In the genomic region with DNA sequence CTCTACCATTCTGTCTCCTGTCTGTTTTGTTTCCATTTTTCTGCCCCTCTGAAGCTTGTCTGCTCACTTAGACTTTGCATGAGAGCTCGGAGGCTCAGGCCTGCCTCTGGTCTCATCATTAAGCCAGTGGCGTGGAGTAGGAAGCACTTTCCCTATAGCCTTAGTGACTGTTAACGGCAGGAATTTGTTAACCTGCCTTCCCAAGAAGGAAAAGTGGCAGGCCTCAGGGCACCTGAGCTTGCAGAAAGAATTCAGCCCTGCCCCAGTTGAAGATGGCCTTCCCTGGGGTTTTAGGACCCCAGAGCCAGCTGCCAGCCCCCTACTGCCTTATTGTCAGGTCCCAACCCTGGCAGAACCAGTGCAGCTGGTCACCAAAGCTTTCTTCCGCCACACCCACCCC, we compare ENCODE assay signal across 20 cellular contexts.
"Had no signal": no experiment of that assay in that cellular context is flagged by ENCODE, and none has a peak within 500 bp of the region (broad histone marks: within the 10 kb centered on the region; RNA-seq: fewer than 3 reads in every experiment).

No MANE protein-coding gene starts in this region.

- H3K36me3 Mint-ChIP-seq: immature natural killer cell; naive thymus-derived CD4-positive, alpha-beta T cell had no signal

- H3K4me3 ChIP-seq: colonic mucosa, lung, ovary, right atrium auricular region, sigmoid colon, skin epidermis, tibial artery, upper lobe of left lung, uterus had no signal

- H3K4me1 Mint-ChIP-seq: immature natural killer cell had no signal

- H3K9me3 ChIP-seq: colonic mucosa, ovary, right atrium auricular region, sigmoid colon, tibial artery, upper lobe of left lung, uterus had no signal

- H3K9me3 Mint-ChIP-seq: endodermal cell, immature natural killer cell had no signal

- DNase-seq: colonic mucosa; effector CD4-positive, alpha-beta T cell; erythroblast; foreskin keratinocyte; immature natural killer cell; kidney; left colon; left ventricle myocardium superior; naive thymus-derived CD4-positive, alpha-beta T cell; ovary; sigmoid colon; stimulated activated CD4-positive, alpha-beta T cell treated with anti-CD3 and anti-CD28 coated beads, Interleukin-12 subunit alpha, Interleukin-12 subunit beta, amount 100 ng/mL, for 4 hours; stimulated activated naive CD4-positive, alpha-beta T cell; tibial artery; upper lobe of left lung; uterus had no signal

- H3K27me3 ChIP-seq: colonic mucosa, ovary, right atrium auricular region, tibial artery, upper lobe of left lung, uterus had no signal

- H3K4me1 ChIP-seq: colonic mucosa, foreskin keratinocyte had no signal

- H3K27ac Mint-ChIP-seq: endodermal cell; immature natural killer cell; naive thymus-derived CD4-positive, alpha-beta T cell had no signal

- H3K4me3 Mint-ChIP-seq: endodermal cell; immature natural killer cell; naive thymus-derived CD4-positive, alpha-beta T cell had no signal

- H3K36me3 ChIP-seq: colonic mucosa, ovary, right atrium auricular region, sigmoid colon, tibial artery, upper lobe of left lung, uterus had no signal

- H3K27ac ChIP-seq: colonic mucosa, foreskin keratinocyte, right atrium auricular region, sigmoid colon, skin epidermis, tibial artery had no signal
